In genomic region chr16:52229471-52229870, GRCh38 we compare ENCODE assay signal across 8 cellular contexts.
"Had no signal": no experiment of that assay in that cellular context is flagged by ENCODE, and none has a peak within 500 bp of the region (broad histone marks: within the 10 kb centered on the region; RNA-seq: fewer than 3 reads in every experiment).

No MANE protein-coding gene starts in this region.

- H3K4me2 ChIP-seq: GM23338 had no signal

- H3K27ac Mint-ChIP-seq: GM23338, H9, HFFc6 had no signal

- DNase-seq: GM23248, GOT3, H7, H9, HCEC 1CT, HFFc6 had no signal

- H3K9me3 Mint-ChIP-seq: GM23338 had no signal

- H2AFZ ChIP-seq: GM23248, GM23338 had no signal

- H3K4me3 ChIP-seq: GM23248, GM23338, HAP-1 had no signal

- H3K9me3 ChIP-seq: HAP-1 had no signal

- H3K4me3 Mint-ChIP-seq: GM23338, H9, HFFc6 had no signal

- H3K9ac ChIP-seq: GM23248 had no signal

- H3K36me3 ChIP-seq: HAP-1 had no signal

- H3K27ac ChIP-seq: GM23248 had no signal

- H3K4me1 ChIP-seq: HAP-1 had no signal
